Comparison of ENCODE assay signal across 9 cellular contexts in genomic region chr7:74305987-74306736, GRCh38. TPM values are rescaled to one million over a fixed set of nuclear protein-coding genes. Genes with fewer than 3 reads are reported as not detected.
DNase-seq lines count a peak whose midpoint lies in the region; ATAC-seq and TF ChIP-seq lines count a peak whose summit lies in the region.
"Had no signal": no experiment of that assay in that cellular context is flagged by ENCODE, and none has a peak within 500 bp of the region (broad histone marks: within the 10 kb centered on the region; RNA-seq: fewer than 3 reads in every experiment).

No MANE protein-coding gene starts in this region.

- peak overlapping the region; percentile 73 for H3K4me3 ChIP-seq in thoracic aorta

- H3K36me3 Mint-ChIP-seq in activated naive CD8-positive, alpha-beta T cell treated with anti-CD3 and anti-CD28 coated beads for 36 hours, result no peaks in the 10 kb centered on the region

- peak; percentile 6 for DNase-seq in activated gamma-delta T cell treated with Interleukin-2 at 50 U/mL for 16 hours
- DNase-seq in activated gamma-delta T cell (lab: John Stamatoyannopoulos, UW), result no peak
- no peak for DNase-seq in activated naive CD8-positive, alpha-beta T cell treated with anti-CD3 and anti-CD28 coated beads for 36 hours
- DNase-seq in thoracic aorta (ENCODE audit: low spot score), result no peak
- no peak for DNase-seq in NCI-H1417 treated with DMSO at 0.1 percent for 48 hours (lab: John Stamatoyannopoulos, UW)
- DNase-seq: NCI-H2029 had no signal

- TF ChIP-seq CTCF in thoracic aorta (IDR thresholded peaks at IDR 0.05), result no peak

- H3K4me1 ChIP-seq in thoracic aorta (ENCODE audit: control insufficient read depth in 1 of 2, low read depth in 2 of 2), result peaks cover 27 to 50% of the 10 kb centered on the region in 2 donors

- H3K27ac Mint-ChIP-seq in activated naive CD8-positive, alpha-beta T cell treated with anti-CD3 and anti-CD28 coated beads for 36 hours, result no peak overlapping the region

- H3K9me3 Mint-ChIP-seq in activated naive CD8-positive, alpha-beta T cell treated with anti-CD3 and anti-CD28 coated beads for 36 hours, result no peaks in the 10 kb centered on the region

- peak overlapping the region; percentile 67 for H3K27ac ChIP-seq in layer of hippocampus (ENCODE audit: low read depth, low read length)
- H3K27ac ChIP-seq in thoracic aorta, result peak overlapping the region in 1 of 2 donors; percentile 75

- peak overlapping the region; percentile 47 for H3K4me3 Mint-ChIP-seq in activated naive CD8-positive, alpha-beta T cell treated with anti-CD3 and anti-CD28 coated beads for 36 hours

- H3K36me3 ChIP-seq in thoracic aorta, result no peaks in the 10 kb centered on the region

- no peaks in the 10 kb centered on the region for H3K9me3 ChIP-seq in thoracic aorta

- peaks cover 15% of the 10 kb centered on the region for H3K27me3 Mint-ChIP-seq in activated naive CD8-positive, alpha-beta T cell treated with anti-CD3 and anti-CD28 coated beads for 36 hours

- H3K27me3 ChIP-seq in layer of hippocampus (ENCODE audit: control insufficient read depth, insufficient read depth, low read length), result no peaks in the 10 kb centered on the region
- no peaks in the 10 kb centered on the region for H3K27me3 ChIP-seq in thoracic aorta (replicated peaks; ENCODE audit: insufficient read depth)

- H3K4me1 Mint-ChIP-seq in activated naive CD8-positive, alpha-beta T cell treated with anti-CD3 and anti-CD28 coated beads for 36 hours, result peaks cover 11% of the 10 kb centered on the region

- ATAC-seq in thoracic aorta (ENCODE audit: insufficient number of reproducible peaks, low FRiP score, low read depth) (no peak), GM19035 (IDR thresholded peaks at IDR 0.05; ENCODE audit: unreplicated experiment) (no peak), HG02981 (IDR thresholded peaks at IDR 0.05; ENCODE audit: unreplicated experiment) (no peak)

RNA-seq across cellular contexts. Expression of gene CLIP2, which starts 17.0 kb away (rescaled TPM):
- under 1 TPM; 0.62 to 0.74 TPM for total RNA-seq in activated naive CD8-positive, alpha-beta T cell treated with anti-CD3 and anti-CD28 coated beads for 36 hours
- total RNA-seq in thoracic aorta, result 10 to 100 TPM; 50.7 to 52.9 TPM

RNA-seq across cellular contexts. Expression of gene RFC2, which starts 52.0 kb away (rescaled TPM):
- total RNA-seq in activated naive CD8-positive, alpha-beta T cell treated with anti-CD3 and anti-CD28 coated beads for 36 hours, result 100 to 1,000 TPM; 111 to 112 TPM
- total RNA-seq in thoracic aorta, result 10 to 100 TPM in 1 of 2 donors, 1 to 10 TPM in 1; 9.5 to 15.2 TPM

Comparison
In these comparisons a context has a peak if more than half of its experiments do, and no peak if none do; other contexts are left out.
1. RNA of gene CLIP2, which starts 17.0 kb away (total RNA-seq): 50.7 to 52.9 TPM in thoracic aorta; 0.62 to 0.74 TPM in activated naive CD8-positive, alpha-beta T cell treated with anti-CD3 and anti-CD28 coated beads for 36 hours; every median in the first group is over 10 times any median in the second.
2. RNA of gene RFC2, which starts 52.0 kb away (total RNA-seq): 111 to 112 TPM in activated naive CD8-positive, alpha-beta T cell treated with anti-CD3 and anti-CD28 coated beads for 36 hours; 9.5 to 15.2 TPM in thoracic aorta; every median in the first group is over 4 times any median in the second.